Comparison of ENCODE assay signal across 30 cellular contexts in genomic region chr3:135655328-135655727, GRCh38.
"Had no signal": no experiment of that assay in that cellular context is flagged by ENCODE, and none has a peak within 500 bp of the region (broad histone marks: within the 10 kb centered on the region; RNA-seq: fewer than 3 reads in every experiment).

No MANE protein-coding gene starts in this region.

- H3K4me3 Mint-ChIP-seq: immature natural killer cell; naive thymus-derived CD4-positive, alpha-beta T cell; natural killer cell treated with Interleukin-12 subunit alpha and Interleukin-12 subunit beta and Interleukin-15 and Interleukin-18, amount 100 ng/mL, for 72 hours; stimulated activated naive B cell treated with anti-CD40 and anti-IgM and Interleukin-4, amounts not matched to agents 10 μg/mL and 1 μg/mL and 100 μg/mL, for 72 hours had no signal

- H3K27me3 Mint-ChIP-seq: natural killer cell treated with Interleukin-12 subunit alpha and Interleukin-12 subunit beta and Interleukin-15 and Interleukin-18, amount 100 ng/mL, for 72 hours; stimulated activated naive B cell treated with anti-CD40 and anti-IgM and Interleukin-4, amounts not matched to agents 10 μg/mL and 1 μg/mL and 100 μg/mL, for 72 hours had no signal

- H3K9me3 ChIP-seq: mucosa of descending colon, pancreas, prostate gland, testis, thyroid gland, transverse colon, upper lobe of left lung, vagina had no signal

- H3K9me3 Mint-ChIP-seq: stimulated activated naive B cell treated with anti-CD40 and anti-IgM and Interleukin-4, amounts not matched to agents 10 μg/mL and 1 μg/mL and 100 μg/mL, for 72 hours had no signal

- H3K36me3 ChIP-seq: left lung, pancreas, prostate gland, stomach, thyroid gland, transverse colon, upper lobe of left lung, vagina had no signal

- DNase-seq: hippocampal formation; immature natural killer cell; kidney; left colon; left lung; midbrain; mucosa of descending colon; naive thymus-derived CD4-positive, alpha-beta T cell; nucleus accumbens; pancreas; posterior cingulate gyrus; retina; right cardiac atrium; stimulated activated CD4-positive, alpha-beta T cell treated with anti-CD3 and anti-CD28 coated beads, Interleukin-12 subunit alpha, Interleukin-12 subunit beta, amount 100 ng/mL, for 4 hours; stimulated activated CD4-positive, alpha-beta T cell treated with anti-CD3 and anti-CD28 coated beads, Interleukin-15, amount 100 ng/mL, for 24 hours; stimulated activated CD4-positive, alpha-beta T cell treated with anti-CD3 and anti-CD28 coated beads, Interleukin-2, amount 100 ng/mL, for 24 hours; stimulated activated CD4-positive, alpha-beta T cell treated with anti-CD3 and anti-CD28 coated beads, Interleukin-4, amount 100 ng/mL, for 1 hour; stimulated activated naive B cell treated with anti-CD40 and anti-IgM and Interleukin-4, amounts not matched to agents 10 μg/mL and 1 μg/mL and 100 μg/mL, for 72 hours; stimulated activated naive CD8-positive, alpha-beta T cell treated with anti-CD3 and anti-CD28 coated beads, Interleukin-15, Interleukin-2, amounts not matched to agents 100 U/mL and 50 U/mL, for 24 hours; stomach; testis; thyroid gland; transverse colon; upper lobe of left lung had no signal

- H3K4me3 ChIP-seq: left lung, lung, mucosa of descending colon, pancreas, prostate gland, skin epidermis, stomach, testis, thyroid gland, transverse colon, upper lobe of left lung, vagina had no signal

- H3K36me3 Mint-ChIP-seq: immature natural killer cell; stimulated activated naive B cell treated with anti-CD40 and anti-IgM and Interleukin-4, amounts not matched to agents 10 μg/mL and 1 μg/mL and 100 μg/mL, for 72 hours had no signal

- H3K4me1 Mint-ChIP-seq: immature natural killer cell; stimulated activated naive B cell treated with anti-CD40 and anti-IgM and Interleukin-4, amounts not matched to agents 10 μg/mL and 1 μg/mL and 100 μg/mL, for 72 hours had no signal

- H3K27ac Mint-ChIP-seq: immature natural killer cell; naive thymus-derived CD4-positive, alpha-beta T cell; natural killer cell treated with Interleukin-12 subunit alpha and Interleukin-12 subunit beta and Interleukin-15 and Interleukin-18, amount 100 ng/mL, for 72 hours; stimulated activated naive B cell treated with anti-CD40 and anti-IgM and Interleukin-4, amounts not matched to agents 10 μg/mL and 1 μg/mL and 100 μg/mL, for 72 hours had no signal

- H3K27ac ChIP-seq: left lung, pancreas, prostate gland, skin epidermis, stomach, testis, thyroid gland, transverse colon, upper lobe of left lung, vagina had no signal

- H3K4me1 ChIP-seq: left lung, pancreas, prostate gland, stomach, testis, thyroid gland, transverse colon, upper lobe of left lung, vagina had no signal

- ATAC-seq: left colon; left lung; mucosa of descending colon; naive thymus-derived CD4-positive, alpha-beta T cell; natural killer cell treated with Interleukin-12 subunit alpha and Interleukin-12 subunit beta and Interleukin-15 and Interleukin-18, amount 100 ng/mL, for 72 hours; pancreas; right cardiac atrium; sciatic nerve; stimulated activated naive B cell treated with anti-CD40 and anti-IgM and Interleukin-4, amounts not matched to agents 10 μg/mL and 1 μg/mL and 100 μg/mL, for 72 hours; stimulated activated naive CD8-positive, alpha-beta T cell treated with anti-CD3 and anti-CD28 coated beads, Interleukin-15, Interleukin-2, amounts not matched to agents 100 U/mL and 50 U/mL, for 24 hours had no signal

- H3K27me3 ChIP-seq: left lung, pancreas, stomach, testis, thyroid gland, transverse colon, upper lobe of left lung, vagina had no signal
